ENCODE assay signal across 1 cellular context in the genomic region with DNA sequence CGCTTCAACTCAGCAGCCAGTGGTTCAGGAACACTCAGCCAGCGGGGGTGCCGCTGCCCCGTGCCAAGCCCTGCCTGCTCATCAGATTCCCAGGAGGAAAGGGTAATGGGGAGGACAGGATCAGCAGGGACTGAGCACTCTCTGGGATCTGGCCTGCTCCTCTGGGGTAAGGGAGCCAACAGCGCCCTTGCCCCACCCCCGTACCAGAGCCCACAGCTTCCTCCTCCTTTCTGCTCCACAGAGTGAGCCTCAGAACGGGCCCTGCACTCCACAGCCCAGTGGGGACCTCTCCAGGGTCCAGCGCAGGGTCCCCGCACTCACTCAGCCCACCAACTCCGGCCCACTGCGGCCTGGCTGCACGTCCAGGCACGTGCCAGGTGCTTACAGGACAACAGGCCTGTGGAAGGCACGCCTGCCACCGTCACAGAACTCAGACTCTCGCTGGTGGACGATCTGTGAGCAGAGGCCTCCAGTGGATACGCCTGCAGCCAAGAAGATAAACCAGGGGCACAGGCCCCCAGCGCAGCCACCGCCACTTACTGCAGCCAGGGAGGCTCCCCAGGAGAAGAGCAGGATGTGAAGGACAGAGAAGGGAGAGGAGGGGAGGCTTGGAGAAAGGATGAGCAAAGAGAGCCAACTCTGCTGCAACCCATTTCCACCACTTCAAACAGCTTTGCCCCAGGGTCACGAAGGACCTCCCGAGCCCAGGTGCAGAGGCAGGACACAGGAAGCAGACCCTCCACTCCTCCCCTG.
TF ChIP-seq lines count a peak whose summit lies in the region.

No MANE protein-coding gene starts in this region.

TF ChIP-seq in GM23338, 12 proteins besides CTCF, POLR2A, EP300 and RAD21:
- TF ChIP-seq, protein P1, sequence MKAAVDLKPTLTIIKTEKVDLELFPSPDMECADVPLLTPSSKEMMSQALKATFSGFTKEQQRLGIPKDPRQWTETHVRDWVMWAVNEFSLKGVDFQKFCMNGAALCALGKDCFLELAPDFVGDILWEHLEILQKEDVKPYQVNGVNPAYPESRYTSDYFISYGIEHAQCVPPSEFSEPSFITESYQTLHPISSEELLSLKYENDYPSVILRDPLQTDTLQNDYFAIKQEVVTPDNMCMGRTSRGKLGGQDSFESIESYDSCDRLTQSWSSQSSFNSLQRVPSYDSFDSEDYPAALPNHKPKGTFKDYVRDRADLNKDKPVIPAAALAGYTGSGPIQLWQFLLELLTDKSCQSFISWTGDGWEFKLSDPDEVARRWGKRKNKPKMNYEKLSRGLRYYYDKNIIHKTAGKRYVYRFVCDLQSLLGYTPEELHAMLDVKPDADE (IDR thresholded peaks at IDR 0.05) = no peak
- TF ChIP-seq NANOG (IDR thresholded peaks at IDR 0.05; ENCODE audit: borderline replicate concordance) (no peak), JUNB (IDR thresholded peaks at IDR 0.05; ENCODE audit: unreplicated experiment) (no peak), CREB1 (CRISPR knock-in tag; IDR thresholded peaks at IDR 0.05; ENCODE audit: low read depth) (no peak), POLR2AphosphoS5 (IDR thresholded peaks at IDR 0.05; ENCODE audit: low read depth) (no peak), EZH2phosphoT487 (IDR thresholded peaks at IDR 0.05; ENCODE audit: unreplicated experiment) (no peak), STAT1 (IDR thresholded peaks at IDR 0.05; ENCODE audit: unreplicated experiment) (no peak), ZNF114 (CRISPR knock-in tag; IDR thresholded peaks at IDR 0.05) (no peak), EZH2 (IDR thresholded peaks at IDR 0.05; ENCODE audit: low read depth, unreplicated experiment) (no peak), ZNF331 (CRISPR knock-in tag; IDR thresholded peaks at IDR 0.05; ENCODE audit: low read depth) (no peak)
- TF ChIP-seq, protein P2, sequence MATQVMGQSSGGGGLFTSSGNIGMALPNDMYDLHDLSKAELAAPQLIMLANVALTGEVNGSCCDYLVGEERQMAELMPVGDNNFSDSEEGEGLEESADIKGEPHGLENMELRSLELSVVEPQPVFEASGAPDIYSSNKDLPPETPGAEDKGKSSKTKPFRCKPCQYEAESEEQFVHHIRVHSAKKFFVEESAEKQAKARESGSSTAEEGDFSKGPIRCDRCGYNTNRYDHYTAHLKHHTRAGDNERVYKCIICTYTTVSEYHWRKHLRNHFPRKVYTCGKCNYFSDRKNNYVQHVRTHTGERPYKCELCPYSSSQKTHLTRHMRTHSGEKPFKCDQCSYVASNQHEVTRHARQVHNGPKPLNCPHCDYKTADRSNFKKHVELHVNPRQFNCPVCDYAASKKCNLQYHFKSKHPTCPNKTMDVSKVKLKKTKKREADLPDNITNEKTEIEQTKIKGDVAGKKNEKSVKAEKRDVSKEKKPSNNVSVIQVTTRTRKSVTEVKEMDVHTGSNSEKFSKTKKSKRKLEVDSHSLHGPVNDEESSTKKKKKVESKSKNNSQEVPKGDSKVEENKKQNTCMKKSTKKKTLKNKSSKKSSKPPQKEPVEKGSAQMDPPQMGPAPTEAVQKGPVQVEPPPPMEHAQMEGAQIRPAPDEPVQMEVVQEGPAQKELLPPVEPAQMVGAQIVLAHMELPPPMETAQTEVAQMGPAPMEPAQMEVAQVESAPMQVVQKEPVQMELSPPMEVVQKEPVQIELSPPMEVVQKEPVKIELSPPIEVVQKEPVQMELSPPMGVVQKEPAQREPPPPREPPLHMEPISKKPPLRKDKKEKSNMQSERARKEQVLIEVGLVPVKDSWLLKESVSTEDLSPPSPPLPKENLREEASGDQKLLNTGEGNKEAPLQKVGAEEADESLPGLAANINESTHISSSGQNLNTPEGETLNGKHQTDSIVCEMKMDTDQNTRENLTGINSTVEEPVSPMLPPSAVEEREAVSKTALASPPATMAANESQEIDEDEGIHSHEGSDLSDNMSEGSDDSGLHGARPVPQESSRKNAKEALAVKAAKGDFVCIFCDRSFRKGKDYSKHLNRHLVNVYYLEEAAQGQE (IDR thresholded peaks at IDR 0.05; ENCODE audit: unreplicated experiment) = no peak
- TF ChIP-seq, protein P3, sequence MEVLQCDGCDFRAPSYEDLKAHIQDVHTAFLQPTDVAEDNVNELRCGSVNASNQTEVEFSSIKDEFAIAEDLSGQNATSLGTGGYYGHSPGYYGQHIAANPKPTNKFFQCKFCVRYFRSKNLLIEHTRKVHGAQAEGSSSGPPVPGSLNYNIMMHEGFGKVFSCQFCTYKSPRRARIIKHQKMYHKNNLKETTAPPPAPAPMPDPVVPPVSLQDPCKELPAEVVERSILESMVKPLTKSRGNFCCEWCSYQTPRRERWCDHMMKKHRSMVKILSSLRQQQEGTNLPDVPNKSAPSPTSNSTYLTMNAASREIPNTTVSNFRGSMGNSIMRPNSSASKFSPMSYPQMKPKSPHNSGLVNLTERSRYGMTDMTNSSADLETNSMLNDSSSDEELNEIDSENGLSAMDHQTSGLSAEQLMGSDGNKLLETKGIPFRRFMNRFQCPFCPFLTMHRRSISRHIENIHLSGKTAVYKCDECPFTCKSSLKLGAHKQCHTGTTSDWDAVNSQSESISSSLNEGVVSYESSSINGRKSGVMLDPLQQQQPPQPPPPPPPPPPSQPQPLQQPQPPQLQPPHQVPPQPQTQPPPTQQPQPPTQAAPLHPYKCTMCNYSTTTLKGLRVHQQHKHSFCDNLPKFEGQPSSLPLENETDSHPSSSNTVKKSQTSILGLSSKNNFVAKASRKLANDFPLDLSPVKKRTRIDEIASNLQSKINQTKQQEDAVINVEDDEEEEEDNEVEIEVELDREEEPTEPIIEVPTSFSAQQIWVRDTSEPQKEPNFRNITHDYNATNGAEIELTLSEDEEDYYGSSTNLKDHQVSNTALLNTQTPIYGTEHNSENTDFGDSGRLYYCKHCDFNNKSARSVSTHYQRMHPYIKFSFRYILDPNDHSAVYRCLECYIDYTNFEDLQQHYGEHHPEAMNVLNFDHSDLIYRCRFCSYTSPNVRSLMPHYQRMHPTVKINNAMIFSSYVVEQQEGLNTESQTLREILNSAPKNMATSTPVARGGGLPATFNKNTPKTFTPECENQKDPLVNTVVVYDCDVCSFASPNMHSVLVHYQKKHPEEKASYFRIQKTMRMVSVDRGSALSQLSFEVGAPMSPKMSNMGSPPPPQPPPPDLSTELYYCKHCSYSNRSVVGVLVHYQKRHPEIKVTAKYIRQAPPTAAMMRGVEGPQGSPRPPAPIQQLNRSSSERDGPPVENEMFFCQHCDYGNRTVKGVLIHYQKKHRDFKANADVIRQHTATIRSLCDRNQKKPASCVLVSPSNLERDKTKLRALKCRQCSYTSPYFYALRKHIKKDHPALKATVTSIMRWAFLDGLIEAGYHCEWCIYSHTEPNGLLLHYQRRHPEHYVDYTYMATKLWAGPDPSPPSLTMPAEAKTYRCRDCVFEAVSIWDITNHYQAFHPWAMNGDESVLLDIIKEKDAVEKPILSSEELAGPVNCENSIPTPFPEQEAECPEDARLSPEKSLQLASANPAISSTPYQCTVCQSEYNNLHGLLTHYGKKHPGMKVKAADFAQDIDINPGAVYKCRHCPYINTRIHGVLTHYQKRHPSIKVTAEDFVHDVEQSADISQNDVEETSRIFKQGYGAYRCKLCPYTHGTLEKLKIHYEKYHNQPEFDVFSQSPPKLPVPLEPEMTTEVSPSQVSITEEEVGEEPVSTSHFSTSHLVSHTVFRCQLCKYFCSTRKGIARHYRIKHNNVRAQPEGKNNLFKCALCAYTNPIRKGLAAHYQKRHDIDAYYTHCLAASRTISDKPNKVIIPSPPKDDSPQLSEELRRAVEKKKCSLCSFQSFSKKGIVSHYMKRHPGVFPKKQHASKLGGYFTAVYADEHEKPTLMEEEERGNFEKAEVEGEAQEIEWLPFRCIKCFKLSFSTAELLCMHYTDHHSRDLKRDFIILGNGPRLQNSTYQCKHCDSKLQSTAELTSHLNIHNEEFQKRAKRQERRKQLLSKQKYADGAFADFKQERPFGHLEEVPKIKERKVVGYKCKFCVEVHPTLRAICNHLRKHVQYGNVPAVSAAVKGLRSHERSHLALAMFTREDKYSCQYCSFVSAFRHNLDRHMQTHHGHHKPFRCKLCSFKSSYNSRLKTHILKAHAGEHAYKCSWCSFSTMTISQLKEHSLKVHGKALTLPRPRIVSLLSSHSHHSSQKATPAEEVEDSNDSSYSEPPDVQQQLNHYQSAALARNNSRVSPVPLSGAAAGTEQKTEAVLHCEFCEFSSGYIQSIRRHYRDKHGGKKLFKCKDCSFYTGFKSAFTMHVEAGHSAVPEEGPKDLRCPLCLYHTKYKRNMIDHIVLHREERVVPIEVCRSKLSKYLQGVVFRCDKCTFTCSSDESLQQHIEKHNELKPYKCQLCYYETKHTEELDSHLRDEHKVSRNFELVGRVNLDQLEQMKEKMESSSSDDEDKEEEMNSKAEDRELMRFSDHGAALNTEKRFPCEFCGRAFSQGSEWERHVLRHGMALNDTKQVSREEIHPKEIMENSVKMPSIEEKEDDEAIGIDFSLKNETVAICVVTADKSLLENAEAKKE (CRISPR knock-in tag; IDR thresholded peaks at IDR 0.05) = no peak
